In genomic region chr19:30120860-30121484, GRCh38 we compare ENCODE assay signal across 27 cellular contexts.
DNase-seq lines count a peak whose midpoint lies in the region; ATAC-seq, FAIRE-seq and TF ChIP-seq lines count a peak whose summit lies in the region.
"Had no signal": no experiment of that assay in that cellular context is flagged by ENCODE, and none has a peak within 500 bp of the region (broad histone marks: within the 10 kb centered on the region; RNA-seq: fewer than 3 reads in every experiment).

No MANE protein-coding gene starts in this region.

- no peak overlapping the region for H3K27ac ChIP-seq in HEK293 (ENCODE audit: extremely low read depth, low read depth, low read length)
- no peak overlapping the region for H3K27ac ChIP-seq in GM12878 (ENCODE audit: control insufficient read depth, insufficient read depth)
- H3K27ac ChIP-seq in neural progenitor cell, result no peak overlapping the region
- H3K27ac ChIP-seq: 22Rv1, A549, BLaER1 had no signal

- CTCF ChIA-PET in HEK293 (lab: Yijun Ruan, JAX) (no interaction called here), GM12878 (lab: Yijun Ruan, JAX) (no interaction called here)

- H2AFZ ChIP-seq in GM12878 (ENCODE audit: control insufficient read depth, low read depth, low read length) (no peak overlapping the region), neural progenitor cell (replicated peaks) (no peak overlapping the region)

- no peaks in the 10 kb centered on the region for H3K9me3 ChIP-seq in HEK293 (ENCODE audit: control insufficient read depth, insufficient read depth, low read depth, low read length)
- no peaks in the 10 kb centered on the region for H3K9me3 ChIP-seq in GM12878 (replicated peaks; ENCODE audit: control insufficient read depth, insufficient read depth, low read length)
- no peaks in the 10 kb centered on the region for H3K9me3 ChIP-seq in neural progenitor cell (ENCODE audit: low read depth)
- no peaks in the 10 kb centered on the region for H3K9me3 ChIP-seq in BE2C
- H3K9me3 ChIP-seq: A549, BLaER1 had no signal

- H3K4me2 ChIP-seq in GM12878 (ENCODE audit: control insufficient read depth, insufficient read depth) (no peak overlapping the region), neural progenitor cell (no peak overlapping the region)
- H3K4me2 ChIP-seq: A549, BLaER1 had no signal

- no peak for ATAC-seq in GM12878
- ATAC-seq in HG02884 (IDR thresholded peaks at IDR 0.05; ENCODE audit: unreplicated experiment), result no peak
- no peak for ATAC-seq in GM21529 (IDR thresholded peaks at IDR 0.05; ENCODE audit: unreplicated experiment)
- ATAC-seq: A549 had no signal

- H3K9ac ChIP-seq in GM12878 (ENCODE audit: control insufficient read depth, insufficient read depth, low read length) (no peak overlapping the region), neural progenitor cell (no peak overlapping the region)
- H3K9ac ChIP-seq: BLaER1 had no signal

- SMC1A ChIA-PET in GM12878 (lab: Charles Lee; ENCODE audit: uncharacterized antibody, unreplicated experiment), result no interaction called here

- H3K4me3 ChIP-seq in HEK293 (ENCODE audit: low read depth, low read length) (no peak overlapping the region), GM12878 (no peak overlapping the region), neural progenitor cell (no peak overlapping the region), BE2C (ENCODE audit: low read depth, low read length) (no peak overlapping the region)
- H3K4me3 ChIP-seq: A549, BLaER1 had no signal

- no peaks in the 10 kb centered on the region for H3K27me3 ChIP-seq in GM12878 (replicated peaks in 1 of 2; ENCODE audit: control insufficient read depth in 2 of 2, insufficient read depth in 2 of 2, low read length in 1 of 2)
- no peaks in the 10 kb centered on the region for H3K27me3 ChIP-seq in neural progenitor cell
- no peaks in the 10 kb centered on the region for H3K27me3 ChIP-seq in BE2C
- H3K27me3 ChIP-seq: BLaER1 had no signal

- H3K4me3 Mint-ChIP-seq in neural progenitor cell, result peak overlapping the region; percentile 3
- H3K4me3 Mint-ChIP-seq: B cell; CD14-positive monocyte; CD4-positive, alpha-beta memory T cell; CD4-positive, CD25-positive, alpha-beta regulatory T cell; CD8-positive, alpha-beta memory T cell had no signal

- RAD21 ChIA-PET in GM12878 (lab: Charles Lee; ENCODE audit: unreplicated experiment), result no interaction called here

- H3K4me1 Mint-ChIP-seq in neural progenitor cell, result peaks cover 14% of the 10 kb centered on the region
- H3K4me1 Mint-ChIP-seq: B cell; CD14-positive monocyte; CD4-positive, alpha-beta memory T cell; CD4-positive, CD25-positive, alpha-beta regulatory T cell; CD8-positive, alpha-beta memory T cell had no signal

- peaks cover 15% of the 10 kb centered on the region for H3K27me3 Mint-ChIP-seq in neural progenitor cell (ENCODE audit: insufficient read depth, low read depth)
- H3K27me3 Mint-ChIP-seq: CD4-positive, CD25-positive, alpha-beta regulatory T cell had no signal

- no peak for TF ChIP-seq POLR2A in GM12878 (IDR thresholded peaks at IDR 0.05; ENCODE audit: low read depth, low read length)

- H3K4me1 ChIP-seq in HEK293 (ENCODE audit: control insufficient read depth, insufficient read depth, low read length), result no peaks in the 10 kb centered on the region
- no peaks in the 10 kb centered on the region for H3K4me1 ChIP-seq in GM12878 (ENCODE audit: control insufficient read depth, insufficient read depth, low read length)
- peaks cover 15% of the 10 kb centered on the region for H3K4me1 ChIP-seq in neural progenitor cell
- 0 out of 2 replicates have a peak, but pooled peaks cover 4% of the 10 kb centered on the region for H3K4me1 ChIP-seq in BE2C
- H3K4me1 ChIP-seq: A549, BLaER1 had no signal

- no peaks in the 10 kb centered on the region for H3K36me3 Mint-ChIP-seq in neural progenitor cell
- H3K36me3 Mint-ChIP-seq: CD14-positive monocyte; CD4-positive, alpha-beta memory T cell; CD4-positive, CD25-positive, alpha-beta regulatory T cell; CD8-positive, alpha-beta memory T cell had no signal

- no peaks in the 10 kb centered on the region for H3K36me3 ChIP-seq in HEK293 (ENCODE audit: control insufficient read depth in 2 of 2, insufficient read depth in 1 of 2, low read length in 2 of 2)
- no peaks in the 10 kb centered on the region for H3K36me3 ChIP-seq in GM12878 (ENCODE audit: control insufficient read depth in 2 of 2, insufficient read depth in 2 of 2, low read length in 1 of 2)
- H3K36me3 ChIP-seq in neural progenitor cell, result no peaks in the 10 kb centered on the region
- no peaks in the 10 kb centered on the region for H3K36me3 ChIP-seq in BE2C
- H3K36me3 ChIP-seq: BLaER1 had no signal

- no peak for FAIRE-seq in GM12878 (lab: Jason Lieb, UNC)
- peak; percentile 91 for FAIRE-seq in urothelium cell line (lab: Jason Lieb, UNC)
- FAIRE-seq: A549, GM12891, GM19239 had no signal

- TF ChIP-seq RAD21 in GM12878 (IDR thresholded peaks at IDR 0.05; ENCODE audit: insufficient read depth, low read depth, low read length), result no peak

- POLR2A ChIA-PET in HEK293 (lab: Yijun Ruan, JAX) (no interaction called here), GM12878 (lab: Charles Lee) (no interaction called here)

- DNase-seq in GM12878 (ENCODE audit: low read depth, low spot score) (no peak), neural progenitor cell (ENCODE audit: low spot score) (no peak), urothelium cell line (ENCODE audit: low spot score) (no peak), BE2C (no peak)
- DNase-seq: AML-193; C1 segment of cervical spinal cord; CD4-positive, alpha-beta memory T cell; CD4-positive, CD25-positive, alpha-beta regulatory T cell; CD8-positive, alpha-beta memory T cell; COR-L47; DMS 273 treated with DMSO at 0.1 percent for 48 hours; DMS153; DMS53; DMS79; DND-41; EL; GDM1 had no signal

- in situ Hi-C loops in GM12878 (cut with MboI), result no loop called here

- peaks cover 2% of the 10 kb centered on the region for H3K9me3 Mint-ChIP-seq in neural progenitor cell
- H3K9me3 Mint-ChIP-seq: CD4-positive, CD25-positive, alpha-beta regulatory T cell; CD8-positive, alpha-beta memory T cell had no signal

- no peaks in the 10 kb centered on the region for H3F3A ChIP-seq in neural progenitor cell (ENCODE audit: low read depth)

- TF ChIP-seq CTCF in HEK293 (tag by site-specific recombination; IDR thresholded peaks at IDR 0.05), result no peak
- TF ChIP-seq CTCF in GM12878 (IDR thresholded peaks at IDR 0.05 in 2 of 3, conservative IDR thresholded peaks at IDR 0.05 in 1 of 3; ENCODE audit: control insufficient read depth in 2 of 3, extremely low read depth in 1 of 3, insufficient read depth in 1 of 3, low read depth in 3 of 3, low read length in 3 of 3), result no peak
- no peak for TF ChIP-seq CTCF in neural progenitor cell (IDR thresholded peaks at IDR 0.05)
- no peak for TF ChIP-seq CTCF in BE2C (IDR thresholded peaks at IDR 0.05; ENCODE audit: low read depth, low read length)

- no peaks in the 10 kb centered on the region for H4K20me1 ChIP-seq in GM12878 (ENCODE audit: control insufficient read depth, insufficient read depth)
- H4K20me1 ChIP-seq in neural progenitor cell (ENCODE audit: low read depth), result no peaks in the 10 kb centered on the region
- H4K20me1 ChIP-seq: BLaER1 had no signal

- H3K79me2 ChIP-seq in GM12878 (ENCODE audit: control insufficient read depth, insufficient read depth, low read length) (no peaks in the 10 kb centered on the region), neural progenitor cell (ENCODE audit: low read depth) (no peaks in the 10 kb centered on the region)

- BruUV-seq in GM12878 (replicated peaks; lab: Mats Ljungman, UMichigan), result no TSS peak

- WGBS in GM12878 (ENCODE audit: insufficient coverage, insufficient replicate concordance, low lambda C conversion rate, missing lambda C conversion rate), result 35% methylated on average over 4 of the region's 4 CpGs

- H3K27ac Mint-ChIP-seq in neural progenitor cell, result no peak overlapping the region
- H3K27ac Mint-ChIP-seq: B cell; CD4-positive, CD25-positive, alpha-beta regulatory T cell had no signal

- intact Hi-C loops in GM12878 (cut with micrococcal nuclease; ENCODE audit: unreplicated experiment), result no loop called here

- no peak for TF ChIP-seq EP300 in GM12878 (IDR thresholded peaks at IDR 0.05; ENCODE audit: borderline replicate concordance in 1 of 2, control insufficient read depth in 1 of 2, low read depth in 2 of 2, low read length in 2 of 2)

TF ChIP-seq in HEK293, 187 proteins besides CTCF, POLR2A, EP300 and RAD21 (continues in another document):
- TF ChIP-seq GLIS2 (tag by site-specific recombination; IDR thresholded peaks at IDR 0.05) (no peak), ZFHX2 (tag by site-specific recombination; conservative IDR thresholded peaks at IDR 0.05) (peak; percentile 27; the same call in 1 of the 2 replicates), ZBTB48 (tag by site-specific recombination; IDR thresholded peaks at IDR 0.05) (0 out of 2 replicates have a peak, but pooled peaks have one; percentile 14), YY2 (tag by site-specific recombination; IDR thresholded peaks at IDR 0.05) (no peak; the same call in 1 of the 2 replicates), ZNF596 (tag by site-specific recombination; IDR thresholded peaks at IDR 0.05) (no peak), ZBTB6 (tag by site-specific recombination; IDR thresholded peaks at IDR 0.05) (no peak)

TF ChIP-seq in GM12878, 131 proteins besides CTCF, POLR2A, EP300 and RAD21:
- TF ChIP-seq RELB (IDR thresholded peaks at IDR 0.05; ENCODE audit: low read depth) (no peak), MXI1 (IDR thresholded peaks at IDR 0.05; ENCODE audit: low read depth, low read length) (no peak), RUNX3 (IDR thresholded peaks at IDR 0.05; ENCODE audit: low read length) (no peak), CHD2 (IDR thresholded peaks at IDR 0.05; ENCODE audit: borderline replicate concordance, low read depth, low read length) (no peak), FOXK2 (IDR thresholded peaks at IDR 0.05) (0 out of 2 replicates have a peak, but pooled peaks have one; percentile 7)
TF ChIP-seq in GM12878: peak in this region for 1.
